Comparison of ENCODE assay signal across 1 cellular context in genomic region chr6:38678178-38678760, GRCh38.
TF ChIP-seq lines count a peak whose summit lies in the region.

No MANE protein-coding gene starts in this region.

TF ChIP-seq in GM23338, 12 proteins besides CTCF, POLR2A, EP300 and RAD21:
- TF ChIP-seq, protein P1, sequence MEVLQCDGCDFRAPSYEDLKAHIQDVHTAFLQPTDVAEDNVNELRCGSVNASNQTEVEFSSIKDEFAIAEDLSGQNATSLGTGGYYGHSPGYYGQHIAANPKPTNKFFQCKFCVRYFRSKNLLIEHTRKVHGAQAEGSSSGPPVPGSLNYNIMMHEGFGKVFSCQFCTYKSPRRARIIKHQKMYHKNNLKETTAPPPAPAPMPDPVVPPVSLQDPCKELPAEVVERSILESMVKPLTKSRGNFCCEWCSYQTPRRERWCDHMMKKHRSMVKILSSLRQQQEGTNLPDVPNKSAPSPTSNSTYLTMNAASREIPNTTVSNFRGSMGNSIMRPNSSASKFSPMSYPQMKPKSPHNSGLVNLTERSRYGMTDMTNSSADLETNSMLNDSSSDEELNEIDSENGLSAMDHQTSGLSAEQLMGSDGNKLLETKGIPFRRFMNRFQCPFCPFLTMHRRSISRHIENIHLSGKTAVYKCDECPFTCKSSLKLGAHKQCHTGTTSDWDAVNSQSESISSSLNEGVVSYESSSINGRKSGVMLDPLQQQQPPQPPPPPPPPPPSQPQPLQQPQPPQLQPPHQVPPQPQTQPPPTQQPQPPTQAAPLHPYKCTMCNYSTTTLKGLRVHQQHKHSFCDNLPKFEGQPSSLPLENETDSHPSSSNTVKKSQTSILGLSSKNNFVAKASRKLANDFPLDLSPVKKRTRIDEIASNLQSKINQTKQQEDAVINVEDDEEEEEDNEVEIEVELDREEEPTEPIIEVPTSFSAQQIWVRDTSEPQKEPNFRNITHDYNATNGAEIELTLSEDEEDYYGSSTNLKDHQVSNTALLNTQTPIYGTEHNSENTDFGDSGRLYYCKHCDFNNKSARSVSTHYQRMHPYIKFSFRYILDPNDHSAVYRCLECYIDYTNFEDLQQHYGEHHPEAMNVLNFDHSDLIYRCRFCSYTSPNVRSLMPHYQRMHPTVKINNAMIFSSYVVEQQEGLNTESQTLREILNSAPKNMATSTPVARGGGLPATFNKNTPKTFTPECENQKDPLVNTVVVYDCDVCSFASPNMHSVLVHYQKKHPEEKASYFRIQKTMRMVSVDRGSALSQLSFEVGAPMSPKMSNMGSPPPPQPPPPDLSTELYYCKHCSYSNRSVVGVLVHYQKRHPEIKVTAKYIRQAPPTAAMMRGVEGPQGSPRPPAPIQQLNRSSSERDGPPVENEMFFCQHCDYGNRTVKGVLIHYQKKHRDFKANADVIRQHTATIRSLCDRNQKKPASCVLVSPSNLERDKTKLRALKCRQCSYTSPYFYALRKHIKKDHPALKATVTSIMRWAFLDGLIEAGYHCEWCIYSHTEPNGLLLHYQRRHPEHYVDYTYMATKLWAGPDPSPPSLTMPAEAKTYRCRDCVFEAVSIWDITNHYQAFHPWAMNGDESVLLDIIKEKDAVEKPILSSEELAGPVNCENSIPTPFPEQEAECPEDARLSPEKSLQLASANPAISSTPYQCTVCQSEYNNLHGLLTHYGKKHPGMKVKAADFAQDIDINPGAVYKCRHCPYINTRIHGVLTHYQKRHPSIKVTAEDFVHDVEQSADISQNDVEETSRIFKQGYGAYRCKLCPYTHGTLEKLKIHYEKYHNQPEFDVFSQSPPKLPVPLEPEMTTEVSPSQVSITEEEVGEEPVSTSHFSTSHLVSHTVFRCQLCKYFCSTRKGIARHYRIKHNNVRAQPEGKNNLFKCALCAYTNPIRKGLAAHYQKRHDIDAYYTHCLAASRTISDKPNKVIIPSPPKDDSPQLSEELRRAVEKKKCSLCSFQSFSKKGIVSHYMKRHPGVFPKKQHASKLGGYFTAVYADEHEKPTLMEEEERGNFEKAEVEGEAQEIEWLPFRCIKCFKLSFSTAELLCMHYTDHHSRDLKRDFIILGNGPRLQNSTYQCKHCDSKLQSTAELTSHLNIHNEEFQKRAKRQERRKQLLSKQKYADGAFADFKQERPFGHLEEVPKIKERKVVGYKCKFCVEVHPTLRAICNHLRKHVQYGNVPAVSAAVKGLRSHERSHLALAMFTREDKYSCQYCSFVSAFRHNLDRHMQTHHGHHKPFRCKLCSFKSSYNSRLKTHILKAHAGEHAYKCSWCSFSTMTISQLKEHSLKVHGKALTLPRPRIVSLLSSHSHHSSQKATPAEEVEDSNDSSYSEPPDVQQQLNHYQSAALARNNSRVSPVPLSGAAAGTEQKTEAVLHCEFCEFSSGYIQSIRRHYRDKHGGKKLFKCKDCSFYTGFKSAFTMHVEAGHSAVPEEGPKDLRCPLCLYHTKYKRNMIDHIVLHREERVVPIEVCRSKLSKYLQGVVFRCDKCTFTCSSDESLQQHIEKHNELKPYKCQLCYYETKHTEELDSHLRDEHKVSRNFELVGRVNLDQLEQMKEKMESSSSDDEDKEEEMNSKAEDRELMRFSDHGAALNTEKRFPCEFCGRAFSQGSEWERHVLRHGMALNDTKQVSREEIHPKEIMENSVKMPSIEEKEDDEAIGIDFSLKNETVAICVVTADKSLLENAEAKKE (CRISPR knock-in tag; IDR thresholded peaks at IDR 0.05), result no peak
- TF ChIP-seq REST (IDR thresholded peaks at IDR 0.05; ENCODE audit: unreplicated experiment), result no peak
- no peak for TF ChIP-seq STAT1 (IDR thresholded peaks at IDR 0.05; ENCODE audit: unreplicated experiment)
- TF ChIP-seq POLR2AphosphoS5 (IDR thresholded peaks at IDR 0.05; ENCODE audit: low read depth), result no peak
- no peak for TF ChIP-seq ZNF114 (CRISPR knock-in tag; IDR thresholded peaks at IDR 0.05)
- no peak for TF ChIP-seq NANOG (IDR thresholded peaks at IDR 0.05; ENCODE audit: borderline replicate concordance)
TF ChIP-seq in GM23338: peak in this region for 0.
